In genomic region chr21:28635541-28635940, GRCh38 we compare ENCODE assay signal across 12 cellular contexts.
"Had no signal": no experiment of that assay in that cellular context is flagged by ENCODE, and none has a peak within 500 bp of the region (broad histone marks: within the 10 kb centered on the region; RNA-seq: fewer than 3 reads in every experiment).

No MANE protein-coding gene starts in this region.

- ATAC-seq: left lobe of liver had no signal

- DNase-seq: activated CD4-positive, alpha-beta T cell treated with anti-CD3 and anti-CD28 coated beads, Interleukin-2, amount 50 U/mL, for 4 hours; activated CD4-positive, CD25-positive, alpha-beta regulatory T cell treated with anti-CD3 and anti-CD28 coated beads, Interleukin-2, amount 50 U/mL, for 72 hours; activated effector memory CD4-positive, alpha-beta T cell treated with Interleukin-2 at 50 U/mL for 16 hours; activated T-cell treated with anti-CD3 and anti-CD28 coated beads, Interleukin-2, amount 50 U/mL, for 1 hour; amniotic stem cell; mesendoderm; occipital lobe; stimulated activated CD4-positive, alpha-beta T cell treated with anti-CD3 and anti-CD28 coated beads, Interleukin-4, amount 100 ng/mL, for 24 hours; stomach; T-helper 9 cell had no signal

- H3K27ac ChIP-seq: prostate gland had no signal

- H3K9me3 ChIP-seq: prostate gland, stomach had no signal

- H3K27me3 ChIP-seq: stomach had no signal

- H3K36me3 ChIP-seq: prostate gland, stomach had no signal

- H3K4me3 ChIP-seq: prostate gland, stomach had no signal

- H3K4me1 ChIP-seq: prostate gland had no signal
